ENCODE assay signal across 1 cellular context in the genomic region with DNA sequence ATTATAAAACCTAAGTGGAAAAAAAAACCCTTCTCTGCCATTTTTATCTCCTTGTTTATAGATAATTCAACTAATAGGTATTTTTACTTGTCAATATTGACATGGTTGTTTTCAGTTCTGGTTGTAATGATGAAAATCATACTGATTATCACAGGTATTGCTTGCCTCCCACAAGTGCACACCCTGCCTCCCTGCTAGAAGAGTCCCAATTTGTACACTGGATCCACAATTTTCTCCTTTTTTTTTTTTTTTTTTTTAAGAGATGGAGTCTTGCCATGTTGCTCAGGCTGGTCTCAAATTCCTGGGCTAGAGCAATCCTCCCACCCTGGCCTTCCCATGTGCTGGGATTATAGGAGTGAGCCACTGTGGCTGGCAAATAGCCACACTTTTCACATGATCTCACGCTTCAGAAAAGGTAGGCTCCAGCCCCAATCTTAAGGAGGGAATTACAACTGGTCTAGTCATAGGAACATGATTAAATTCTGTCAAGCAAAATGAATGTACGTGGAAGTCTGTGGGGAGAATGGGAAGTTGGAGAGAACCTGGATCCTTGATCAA.
TF ChIP-seq lines count a peak whose summit lies in the region.

No MANE protein-coding gene starts in this region.

TF ChIP-seq in K562, 482 proteins besides CTCF, POLR2A, EP300 and RAD21:
- TF ChIP-seq SIX5 (IDR thresholded peaks at IDR 0.05; ENCODE audit: borderline replicate concordance in 1 of 2, insufficient read depth in 1 of 2, low read depth in 1 of 2, low read length in 2 of 2) (no peak), ZNF263 (CRISPR knock-in tag; IDR thresholded peaks at IDR 0.05; ENCODE audit: borderline replicate concordance) (no peak), RBBP5 (IDR thresholded peaks at IDR 0.05; ENCODE audit: borderline replicate concordance, insufficient read depth, low read length, poor library complexity, severe bottlenecking) (no peak), MED1 (CRISPR knock-in tag; IDR thresholded peaks at IDR 0.05; ENCODE audit: borderline replicate concordance) (no peak), KLF10 (CRISPR knock-in tag; IDR thresholded peaks at IDR 0.05) (no peak), E2F3 (CRISPR knock-in tag; IDR thresholded peaks at IDR 0.05) (no peak)
